In genomic region chr4:151824647-151825046, GRCh38 we compare ENCODE assay signal across 24 cellular contexts.
"Had no signal": no experiment of that assay in that cellular context is flagged by ENCODE, and none has a peak within 500 bp of the region (broad histone marks: within the 10 kb centered on the region; RNA-seq: fewer than 3 reads in every experiment).

No MANE protein-coding gene starts in this region.

- DNase-seq: activated CD4-positive, alpha-beta memory T cell treated with anti-CD3 and anti-CD28 coated beads, Interleukin-2, amount 10 ng/mL, durations not matched to agents 7 days and 5 days; activated CD4-positive, alpha-beta T cell treated with anti-CD3 and anti-CD28 coated beads for 1 hour; activated CD4-positive, alpha-beta T cell treated with anti-CD3 and anti-CD28 coated beads, Interleukin-2, amount 10 ng/mL, durations not matched to agents 7 days and 5 days; activated CD8-positive, alpha-beta memory T cell treated with anti-CD3 and anti-CD28 coated beads, Interleukin-2, amount 50 U/mL, for 48 hours; activated gamma-delta T cell treated with Interleukin-2 at 50 U/mL for 16 hours; activated naive CD4-positive, alpha-beta T cell treated with anti-CD3 and anti-CD28 coated beads, Interleukin-2, amount 50 U/mL, for 16 hours; activated T-cell treated with anti-CD3 and anti-CD28 coated beads, Interleukin-2, amount 50 U/mL, for 24 hours; amniotic stem cell; brain microvascular endothelial cell; dorsolateral prefrontal cortex; effector memory CD4-positive, alpha-beta T cell; erythroblast; gastrocnemius medialis; left lung; lower lobe of right lung; mucosa of descending colon; retina; stimulated activated CD4-positive, alpha-beta T cell treated with anti-CD3 and anti-CD28 coated beads, Interleukin-15, amount 100 ng/mL, for 24 hours; stimulated activated CD4-positive, alpha-beta T cell treated with anti-CD3 and anti-CD28 coated beads, Interleukin-2, amount 100 ng/mL, for 24 hours; stimulated activated naive B cell treated with anti-CD40 and anti-IgM and Interleukin-4, amounts not matched to agents 10 μg/mL and 1 μg/mL and 100 μg/mL, for 72 hours; T-helper 17 cell; transverse colon had no signal

- H3K4me1 ChIP-seq: gastrocnemius medialis, left lung, lower lobe of right lung, transverse colon had no signal

- H3K9me3 ChIP-seq: gastrocnemius medialis, lower lobe of right lung, mucosa of descending colon, transverse colon had no signal

- H3K27ac ChIP-seq: brain microvascular endothelial cell, coronary artery, dorsolateral prefrontal cortex, gastrocnemius medialis, hepatocyte, left lung, lower lobe of right lung, transverse colon had no signal

- H3K36me3 ChIP-seq: brain microvascular endothelial cell, gastrocnemius medialis, left lung, lower lobe of right lung, transverse colon had no signal

- H2AFZ ChIP-seq: hepatocyte had no signal

- H3K4me2 ChIP-seq: hepatocyte had no signal

- H3K27me3 ChIP-seq: brain microvascular endothelial cell, gastrocnemius medialis, hepatocyte, transverse colon had no signal

- H3K79me2 ChIP-seq: hepatocyte had no signal

- H3K4me3 ChIP-seq: coronary artery, dorsolateral prefrontal cortex, gastrocnemius medialis, hepatocyte, left lung, lower lobe of right lung, mucosa of descending colon, transverse colon had no signal
